8 cellular contexts compared by ENCODE assay signal in the genomic region with DNA sequence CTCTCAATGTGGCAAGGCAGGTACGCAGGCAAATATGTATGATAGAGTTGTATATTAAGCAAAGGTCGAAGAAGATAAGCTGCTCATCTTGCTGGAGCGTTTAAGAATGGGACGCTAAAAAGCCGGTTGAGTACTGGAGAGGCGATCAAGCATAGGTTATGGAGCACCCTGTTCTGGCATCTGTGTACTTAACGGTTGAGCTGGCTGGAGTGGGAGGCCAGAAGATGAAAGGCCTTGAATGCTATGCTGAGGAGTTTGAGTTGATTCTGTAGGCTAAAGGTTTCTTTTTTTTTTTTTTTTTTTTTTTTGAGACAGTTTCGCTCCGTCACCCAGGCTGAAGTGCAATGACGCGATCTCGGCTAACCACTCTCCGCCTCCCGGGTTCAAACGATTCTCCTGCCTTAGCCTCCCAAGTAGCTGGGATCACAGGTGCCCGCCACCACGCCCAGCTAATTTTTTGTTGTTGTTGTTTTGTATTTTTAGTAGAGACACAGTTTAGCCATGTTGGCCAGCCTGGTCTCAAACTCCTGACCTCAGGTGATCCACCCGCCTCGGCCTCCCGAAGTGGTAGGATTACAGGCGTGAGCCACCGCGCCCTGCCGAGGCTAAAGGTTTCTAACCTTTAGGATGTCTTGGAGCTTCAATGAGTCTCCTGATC. TPM values are rescaled to one million over a fixed set of nuclear protein-coding genes. Genes with fewer than 3 reads are reported as not detected.
DNase-seq lines count a peak whose midpoint lies in the region; ATAC-seq and TF ChIP-seq lines count a peak whose summit lies in the region.

No MANE protein-coding gene starts in this region.

- WGBS in ectodermal cell, 2 experiments, result 93% methylated on average over 24 of the region's 24 CpGs

- H3K4me1 ChIP-seq in ectodermal cell (ENCODE audit: control insufficient read depth, insufficient read depth, low read length) (peaks cover 18% of the 10 kb centered on the region), neutrophil (ENCODE audit: control insufficient read depth in 1 of 2, insufficient read depth in 1 of 2, low read depth in 1 of 2, low read length in 1 of 2) (peaks cover 17 to 22% of the 10 kb centered on the region in 2 experiments)

- H3K36me3 ChIP-seq in ectodermal cell (ENCODE audit: control insufficient read depth, insufficient read depth, low read length), result peaks cover 16% of the 10 kb centered on the region
- H3K36me3 ChIP-seq in neutrophil, result peaks cover 30% of the 10 kb centered on the region

- DNase-seq in DMS114 treated with DMSO at 0.1 percent for 48 hours (lab: John Stamatoyannopoulos, UW; ENCODE audit: unreplicated experiment) (peak; percentile 63), NCI-H2171 (lab: John Stamatoyannopoulos, UW) (peak; percentile 65), COR-L47 (lab: John Stamatoyannopoulos, UW) (no peak)
- no peak for DNase-seq in stimulated activated naive CD8-positive, alpha-beta T cell treated with anti-CD3 and anti-CD28 coated beads, Interleukin-15, Interleukin-2, amounts not matched to agents 100 U/mL and 50 U/mL, for 24 hours
- no peak for DNase-seq in activated CD4-positive, alpha-beta T cell treated with anti-CD3 and anti-CD28 coated beads for 4 hours

- H3K27ac ChIP-seq in ectodermal cell (ENCODE audit: insufficient read depth, low read depth, low read length, poor library complexity, severe bottlenecking) (peak overlapping the region; percentile 72), neutrophil (peak overlapping the region; percentile 88)

- no peaks in the 10 kb centered on the region for H3K9me3 ChIP-seq in ectodermal cell (ENCODE audit: control insufficient read depth, low read length)
- H3K9me3 ChIP-seq in neutrophil, result no peaks in the 10 kb centered on the region

- no peak for TF ChIP-seq CTCF in neutrophil (IDR thresholded peaks at IDR 0.05)

- H3K4me3 ChIP-seq in ectodermal cell (ENCODE audit: insufficient read depth, low read depth, low read length) (peak overlapping the region; percentile 99), neutrophil (ENCODE audit: low read depth in 1 of 2, low read length in 1 of 2) (peak overlapping the region; percentile 82 to 86)

- ATAC-seq in stimulated activated naive CD8-positive, alpha-beta T cell treated with anti-CD3 and anti-CD28 coated beads, Interleukin-15, Interleukin-2, amounts not matched to agents 100 U/mL and 50 U/mL, for 24 hours, result no peak
- no peak for ATAC-seq in activated CD4-positive, CD25-positive, alpha-beta regulatory T cell treated with anti-CD3 and anti-CD28 coated beads, Interleukin-2, amount 50 U/mL, for 24 hours

- no peaks in the 10 kb centered on the region for H3K27me3 ChIP-seq in ectodermal cell (ENCODE audit: control insufficient read depth, insufficient read depth, low read length, poor library complexity, severe bottlenecking)
- H3K27me3 ChIP-seq in neutrophil, result no peaks in the 10 kb centered on the region

RNA-seq across cellular contexts. Expression of a gene that starts 0.8 kb away (rescaled TPM):
- polyA plus RNA-seq in ectodermal cell (2013, experiment 1 of 4), result 76.7 TPM
- 72.3 TPM for polyA plus RNA-seq in ectodermal cell (2013, experiment 2 of 4)
- polyA plus RNA-seq in ectodermal cell (2013, experiment 3 of 4), result 59.3 TPM
- 68.1 TPM for polyA plus RNA-seq in ectodermal cell (2013, experiment 4 of 4)

RNA-seq across cellular contexts. Expression of a gene that starts 6.4 kb away (rescaled TPM):
- polyA plus RNA-seq in ectodermal cell (2013, experiment 1 of 4), result not detected
- not detected for polyA plus RNA-seq in ectodermal cell (2013, experiment 2 of 4)
- polyA plus RNA-seq in ectodermal cell (2013, experiment 3 of 4), result not detected
- polyA plus RNA-seq in ectodermal cell (2013, experiment 4 of 4), result not detected

RNA-seq across cellular contexts. Expression of a gene that starts 23.9 kb away (rescaled TPM):
- 43.4 TPM for polyA plus RNA-seq in ectodermal cell (2013, experiment 1 of 4)
- 42.0 TPM for polyA plus RNA-seq in ectodermal cell (2013, experiment 2 of 4)
- 34.1 TPM for polyA plus RNA-seq in ectodermal cell (2013, experiment 3 of 4)
- 42.2 TPM for polyA plus RNA-seq in ectodermal cell (2013, experiment 4 of 4)

RNA-seq across cellular contexts. Expression of a gene that starts 43.3 kb away (rescaled TPM):
- 101 TPM for polyA plus RNA-seq in ectodermal cell (2013, experiment 1 of 4)
- polyA plus RNA-seq in ectodermal cell (2013, experiment 2 of 4), result 103 TPM
- 75.5 TPM for polyA plus RNA-seq in ectodermal cell (2013, experiment 3 of 4)
- 93.8 TPM for polyA plus RNA-seq in ectodermal cell (2013, experiment 4 of 4)

Comparison
In these comparisons a context has a peak if more than half of its experiments do, and no peak if none do; other contexts are left out.
1. DNase-seq: peak in DMS114 treated with DMSO at 0.1 percent for 48 hours (single experiment) and NCI-H2171 (single experiment); none in stimulated activated naive CD8-positive, alpha-beta T cell treated with anti-CD3 and anti-CD28 coated beads, Interleukin-15, Interleukin-2, amounts not matched to agents 100 U/mL and 50 U/mL, for 24 hours (single experiment), activated CD4-positive, alpha-beta T cell treated with anti-CD3 and anti-CD28 coated beads for 4 hours (0 of 2) and COR-L47 (single experiment).